8 cellular contexts compared by ENCODE assay signal in the genomic region with DNA sequence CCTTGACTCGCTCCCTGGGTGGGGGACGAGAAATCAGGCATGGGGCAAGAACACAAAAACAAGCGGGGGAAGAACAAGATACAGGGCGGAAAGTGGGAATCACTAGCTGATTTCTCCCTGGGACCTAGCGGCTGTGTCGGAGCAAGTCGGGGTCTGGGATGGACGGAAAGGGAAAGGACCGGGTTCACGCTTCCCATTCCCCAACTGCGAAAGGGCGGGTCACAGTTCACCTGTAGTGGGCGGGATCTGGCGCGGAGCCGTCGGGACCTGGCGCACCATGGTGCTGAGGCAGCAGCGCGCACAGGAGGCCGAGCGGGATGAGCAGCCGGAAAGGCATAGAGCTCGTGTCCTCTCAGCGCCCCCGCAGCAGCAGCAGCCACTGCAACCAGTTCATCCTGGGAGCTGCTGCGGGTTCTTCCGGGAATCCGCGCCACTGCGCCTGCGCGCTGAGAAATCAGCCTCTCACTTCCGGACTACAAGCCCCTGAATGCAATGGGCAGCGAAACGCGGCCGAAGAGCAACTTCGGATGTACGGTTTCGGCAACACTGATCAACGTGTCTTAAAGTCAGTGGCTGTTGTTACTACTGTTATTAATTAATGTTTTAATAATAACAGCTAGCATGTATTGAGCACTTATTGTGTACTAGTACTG. TPM values are rescaled to one million over a fixed set of nuclear protein-coding genes. Genes with fewer than 3 reads are reported as not detected.
DNase-seq lines count a peak whose midpoint lies in the region; ATAC-seq, FAIRE-seq and TF ChIP-seq lines count a peak whose summit lies in the region.

A gene with protein sequence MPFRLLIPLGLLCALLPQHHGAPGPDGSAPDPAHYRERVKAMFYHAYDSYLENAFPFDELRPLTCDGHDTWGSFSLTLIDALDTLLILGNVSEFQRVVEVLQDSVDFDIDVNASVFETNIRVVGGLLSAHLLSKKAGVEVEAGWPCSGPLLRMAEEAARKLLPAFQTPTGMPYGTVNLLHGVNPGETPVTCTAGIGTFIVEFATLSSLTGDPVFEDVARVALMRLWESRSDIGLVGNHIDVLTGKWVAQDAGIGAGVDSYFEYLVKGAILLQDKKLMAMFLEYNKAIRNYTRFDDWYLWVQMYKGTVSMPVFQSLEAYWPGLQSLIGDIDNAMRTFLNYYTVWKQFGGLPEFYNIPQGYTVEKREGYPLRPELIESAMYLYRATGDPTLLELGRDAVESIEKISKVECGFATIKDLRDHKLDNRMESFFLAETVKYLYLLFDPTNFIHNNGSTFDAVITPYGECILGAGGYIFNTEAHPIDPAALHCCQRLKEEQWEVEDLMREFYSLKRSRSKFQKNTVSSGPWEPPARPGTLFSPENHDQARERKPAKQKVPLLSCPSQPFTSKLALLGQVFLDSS (minus strand): TSS at position 415 of the 653 bp plus-strand sequence. CDS start 78 bp downstream, at position 337.

- peak within 1 kb of the TSS; percentile 42 for H3K27ac ChIP-seq in ACC112 (ENCODE audit: low read depth, low read length)
- H3K27ac ChIP-seq in mammary epithelial cell (ENCODE audit: insufficient read depth, low read depth, low read length), result peak within 1 kb of the TSS; percentile 81
- peak within 1 kb of the TSS; percentile 91 for H3K27ac ChIP-seq in small intestine (ENCODE audit: low read depth in 1 of 2, low read length in 1 of 2)

- H2AFZ ChIP-seq in ACC112 (ENCODE audit: low read length, unreplicated experiment) (peak within 1 kb of the TSS; percentile 86), mammary epithelial cell (ENCODE audit: low read depth, low read length) (peak within 1 kb of the TSS; percentile 99)

- H3K79me2 ChIP-seq in ACC112 (ENCODE audit: control insufficient read depth, insufficient read depth, low read length, unreplicated experiment), result no peaks in the 10 kb centered on the region
- H3K79me2 ChIP-seq in mammary epithelial cell (ENCODE audit: insufficient read depth, low read length), result peaks cover 8% of the 10 kb centered on the region

- no peaks in the 10 kb centered on the region for H3K27me3 ChIP-seq in ACC112 (ENCODE audit: insufficient read depth, low read length)
- no peaks in the 10 kb centered on the region for H3K27me3 ChIP-seq in mammary epithelial cell (ENCODE audit: insufficient read depth, low read length)
- no peaks in the 10 kb centered on the region for H3K27me3 ChIP-seq in small intestine (ENCODE audit: control insufficient read depth in 2 of 2, insufficient read depth in 2 of 2, low read length in 2 of 2)

- H3K4me1 ChIP-seq in ACC112 (ENCODE audit: control insufficient read depth, insufficient read depth, low read length, unreplicated experiment), result peaks cover 9% of the 10 kb centered on the region
- H3K4me1 ChIP-seq in mammary epithelial cell (ENCODE audit: insufficient read depth, low read length), result peaks cover 11% of the 10 kb centered on the region
- no peaks in the 10 kb centered on the region for H3K4me1 ChIP-seq in small intestine (ENCODE audit: control insufficient read depth in 2 of 2, insufficient read depth in 1 of 2, low read depth in 1 of 2, low read length in 1 of 2)

- FAIRE-seq in small intestine (lab: Jason Lieb, UNC), result no peak

- intact Hi-C loops in mammary epithelial cell (cut with micrococcal nuclease), result loop anchor here (1.0 to 5.0 kb wide), 4 partner anchors 24 to 292 kb away; a partner anchor contains a TSS

- no peaks in the 10 kb centered on the region for H4K20me1 ChIP-seq in mammary epithelial cell (ENCODE audit: insufficient read depth, low read length)

- dilution Hi-C loops in mammary epithelial cell (cut with HindIII; ENCODE audit: low sequenced_read_pairs), result loop anchor here (5.0 kb wide), 1 partner anchor 45 kb away; no protein-coding TSS in a partner anchor

- H3K36me3 ChIP-seq in ACC112 (ENCODE audit: insufficient read depth, low read length) (no peaks in the 10 kb centered on the region), mammary epithelial cell (ENCODE audit: insufficient read depth, low read length) (peaks cover under 1% of the 10 kb centered on the region), small intestine (ENCODE audit: control insufficient read depth in 2 of 2, insufficient read depth in 2 of 2, low read length in 2 of 2) (peaks cover 0 to 2% of the 10 kb centered on the region in 2 donors)

- in situ Hi-C loops in mammary epithelial cell (cut with MboI; ENCODE audit: low sequenced_read_pairs in 2 of 2), result loop anchor here in 1 of 2 donors (5.0 kb wide), 2 partner anchors 60 to 120 kb away; no protein-coding TSS in a partner anchor

- CTCF ChIA-PET in mammary epithelial cell (lab: Charles Lee; ENCODE audit: low non-redundant PET), result interaction anchor here (0.6 kb wide), 2 partner anchors 117 to 130 kb away, joined by 3 read pairs; no protein-coding TSS in a partner anchor

- H3K9me3 ChIP-seq in mammary epithelial cell (replicated peaks; ENCODE audit: insufficient read depth, low read length) (no peaks in the 10 kb centered on the region), small intestine (ENCODE audit: control insufficient read depth, low read depth) (no peaks in the 10 kb centered on the region)

- TF ChIP-seq CTCF in WI38 (IDR thresholded peaks at IDR 0.05; ENCODE audit: low read depth, low read length) (no peak), mammary epithelial cell (conservative IDR thresholded peaks at IDR 0.05 in 1 of 2, IDR thresholded peaks at IDR 0.05 in 1 of 2; ENCODE audit: extremely low read depth in 1 of 2, insufficient read depth in 1 of 2, low read depth in 1 of 2, low read length in 2 of 2) (no peak)

- BruUV-seq in mammary epithelial cell (replicated peaks; lab: Mats Ljungman, UMichigan), result no TSS peak

- H3K4me2 ChIP-seq in mammary epithelial cell (ENCODE audit: insufficient read depth, low read depth, low read length), result peak within 1 kb of the TSS; percentile 94

- H3K9ac ChIP-seq in mammary epithelial cell (ENCODE audit: insufficient read depth, low read length), result peak within 1 kb of the TSS; percentile 69

- ATAC-seq in GM18907 (IDR thresholded peaks at IDR 0.05; ENCODE audit: unreplicated experiment) (peak; percentile 77), HG03175 (IDR thresholded peaks at IDR 0.05; ENCODE audit: unreplicated experiment) (peak; percentile 78)

- WGBS in mammary epithelial cell (ENCODE audit: low coverage, missing lambda C conversion rate), result under 1% methylated on average over 19 of the region's 42 CpGs
- 0% methylated on average over 42 of the region's 42 CpGs for WGBS in small intestine, 3 donors

- peak within 1 kb of the TSS; percentile 86 for H3K4me3 ChIP-seq in ACC112 (ENCODE audit: low read depth, low read length)
- H3K4me3 ChIP-seq in WI38 (ENCODE audit: low read depth, low read length), result peak within 1 kb of the TSS; percentile 96
- peak within 1 kb of the TSS; percentile 64 to 90 (median 87) for H3K4me3 ChIP-seq in mammary epithelial cell (replicated peaks in 1 of 3; ENCODE audit: insufficient read depth in 1 of 3, low read depth in 2 of 3, low read length in 3 of 3)
- H3K4me3 ChIP-seq in small intestine (ENCODE audit: low read depth in 1 of 2, low read length in 2 of 2), result peak within 1 kb of the TSS; percentile 59 to 86

- DNase-seq in NCI-H226 (peak; percentile 95), mammary epithelial cell (peak; percentile 95), iPS-NIHi11 (ENCODE audit: low spot score) (peak; percentile 96), small intestine (peak; percentile 96)

RNA-seq across cellular contexts. Expression of the gene that starts here (rescaled TPM):
- total RNA-seq in mammary epithelial cell, result 10 to 100 TPM; 22.3 to 33.2 TPM
- polyA plus RNA-seq in mammary epithelial cell (19.8 TPM), small intestine (10 to 100 TPM; 17.0 to 26.2 (median 21.0) TPM)
- polyA minus RNA-seq in mammary epithelial cell, result 13.4 TPM

Comparison
In these comparisons a context has a peak if more than half of its experiments do, and no peak if none do; other contexts are left out.
1. Peak in every context shown above with its lines: DNase-seq, ATAC-seq, H3K4me3 ChIP-seq and H3K27ac ChIP-seq.